In genomic region chr9:137733429-137733828, GRCh38 we compare ENCODE assay signal across 36 cellular contexts.
"Had no signal": no experiment of that assay in that cellular context is flagged by ENCODE, and none has a peak within 500 bp of the region (broad histone marks: within the 10 kb centered on the region; RNA-seq: fewer than 3 reads in every experiment).

No MANE protein-coding gene starts in this region.

- FAIRE-seq: astrocyte had no signal

- H3K27me3 ChIP-seq: adrenal gland, body of pancreas, breast epithelium, MG63, Peyer's patch, SJSA1 had no signal

- H3K4me3 ChIP-seq: adrenal gland, body of pancreas, breast epithelium, MG63, Peyer's patch, SJSA1 had no signal

- DNase-seq: activated B cell treated with CpG ODN at 0.5 μM for 24 hours; activated CD4-positive, alpha-beta memory T cell treated with anti-CD3 and anti-CD28 coated beads for 36 hours; activated CD4-positive, alpha-beta T cell treated with anti-CD3 and anti-CD28 coated beads for 4 hours; activated CD4-positive, alpha-beta T cell treated with anti-CD3 and anti-CD28 coated beads, Interleukin-2, amount 50 U/mL, for 1 hour; activated CD4-positive, CD25-positive, alpha-beta regulatory T cell treated with anti-CD3 and anti-CD28 coated beads, Interleukin-2, amount 50 U/mL, for 72 hours; activated CD8-positive, alpha-beta memory T cell treated with anti-CD3 and anti-CD28 coated beads, Interleukin-2, amount 50 U/mL, for 4 hours; activated gamma-delta T cell treated with Interleukin-2 at 50 U/mL for 16 hours; activated naive CD4-positive, alpha-beta T cell treated with anti-CD3 and anti-CD28 coated beads for 36 hours; activated T-cell treated with anti-CD3 and anti-CD28 coated beads for 4 hours; activated T-cell treated with anti-CD3 and anti-CD28 coated beads, Interleukin-2, amount 50 U/mL, for 4 hours; adrenal gland; body of pancreas; caudate nucleus; cerebellar nuclear complex; Kasumi-1; MG63; NCI-H1048; NCI-H1105 treated with DMSO at 0.1 percent for 48 hours; NCI-H1436; NCI-H1694; NCI-H2029; NCI-H2171; NCI-H510A; NCI-H526; NCI-H748 treated with DMSO at 0.1 percent for 48 hours; NK-92 treated with Interleukin-12 subunit alpha and Interleukin-12 subunit beta, amount 100 ng/mL, for 24 hours; PC-3; Peyer's patch; RPMI8226; SHP77 treated with DMSO at 0.1 percent for 48 hours; SK-N-SH had no signal

- H3K9ac ChIP-seq: SK-N-SH had no signal

- H3K36me3 ChIP-seq: breast epithelium had no signal

- ATAC-seq: activated naive CD4-positive, alpha-beta T cell treated with anti-CD3 and anti-CD28 coated beads, Interleukin-2, amount 50 U/mL, for 72 hours; activated T-cell treated with anti-CD3 and anti-CD28 coated beads, Interleukin-2, amount 50 U/mL, for 4 hours; PC-3 had no signal

- H3K27ac ChIP-seq: adrenal gland, body of pancreas, breast epithelium, Peyer's patch, SJSA1, VCaP had no signal

- H3K4me1 ChIP-seq: adrenal gland, breast epithelium, Peyer's patch, SJSA1 had no signal

- H3K9me2 ChIP-seq: SK-N-SH had no signal

- H3K9me3 ChIP-seq: body of pancreas, MG63, Peyer's patch, SK-N-SH had no signal

- H3K4me2 ChIP-seq: SK-N-SH had no signal
